1 cellular context compared by ENCODE assay signal in genomic region chr22:23774114-23774921, GRCh38.
TF ChIP-seq lines count a peak whose summit lies in the region.

No MANE protein-coding gene starts in this region.

TF ChIP-seq in HepG2, 621 proteins besides CTCF, POLR2A, EP300 and RAD21 (continued from another document and continues in another):
- TF ChIP-seq FOSL2 (CRISPR knock-in tag; IDR thresholded peaks at IDR 0.05) = peak; percentile 75
- 0 out of 2 replicates have a peak, but pooled peaks have one; percentile 65 for TF ChIP-seq ZNF230 (CRISPR knock-in tag; IDR thresholded peaks at IDR 0.05)
- 0 out of 2 replicates have a peak, but pooled peaks have one; percentile 4 for TF ChIP-seq GTF3A (CRISPR knock-in tag; conservative IDR thresholded peaks at IDR 0.05)
- no peak for TF ChIP-seq CAMTA2 (CRISPR knock-in tag; IDR thresholded peaks at IDR 0.05; ENCODE audit: borderline replicate concordance)
- no peak for TF ChIP-seq ZNF777 (CRISPR knock-in tag; IDR thresholded peaks at IDR 0.05)
- peak; percentile 96 for TF ChIP-seq TBX2 (CRISPR knock-in tag; IDR thresholded peaks at IDR 0.05; ENCODE audit: borderline replicate concordance)
- peak; percentile 60; the same call in 1 of the 2 replicates for TF ChIP-seq ZBTB26 (CRISPR knock-in tag; IDR thresholded peaks at IDR 0.05; ENCODE audit: borderline replicate concordance)
- TF ChIP-seq ZFP37 (CRISPR knock-in tag; IDR thresholded peaks at IDR 0.05; ENCODE audit: borderline replicate concordance) = peak; percentile 74; the same call in 1 of the 2 replicates
- TF ChIP-seq KAT8 (CRISPR knock-in tag; IDR thresholded peaks at IDR 0.05) = peak; percentile 72
- peak; percentile 47; the same call in 1 of the 2 replicates for TF ChIP-seq RNF219 (CRISPR knock-in tag; IDR thresholded peaks at IDR 0.05)
- no peak for TF ChIP-seq ZNF33A (CRISPR knock-in tag; IDR thresholded peaks at IDR 0.05; ENCODE audit: borderline replicate concordance)
- TF ChIP-seq MLX (CRISPR knock-in tag; IDR thresholded peaks at IDR 0.05) = peak; percentile 98
- peak; percentile 54; the same call in 1 of the 2 replicates for TF ChIP-seq NAIF1 (CRISPR knock-in tag; IDR thresholded peaks at IDR 0.05; ENCODE audit: borderline replicate concordance)
- TF ChIP-seq MXI1 (IDR thresholded peaks at IDR 0.05; ENCODE audit: borderline replicate concordance, low read depth, low read length) = peak; percentile 88; the same call in 1 of the 3 replicates
- TF ChIP-seq TCF7 (IDR thresholded peaks at IDR 0.05; ENCODE audit: low read depth) = peak; percentile 72
- TF ChIP-seq ZNF160 (CRISPR knock-in tag; IDR thresholded peaks at IDR 0.05) = 0 out of 2 replicates have a peak, but pooled peaks have one; percentile 26
- peak; percentile 50; the same call in 1 of the 2 replicates for TF ChIP-seq ETV5 (CRISPR knock-in tag; IDR thresholded peaks at IDR 0.05; ENCODE audit: borderline replicate concordance)
- peak; percentile 90 for TF ChIP-seq DPF2 (CRISPR knock-in tag; IDR thresholded peaks at IDR 0.05; ENCODE audit: borderline replicate concordance, low read depth)
- peak; percentile 53; the same call in 1 of the 2 replicates for TF ChIP-seq ZNF878 (CRISPR knock-in tag; IDR thresholded peaks at IDR 0.05)
- TF ChIP-seq ARHGAP35 (CRISPR knock-in tag; IDR thresholded peaks at IDR 0.05; ENCODE audit: borderline replicate concordance) = peak; percentile 21; the same call in 1 of the 2 replicates
- no peak for TF ChIP-seq JDP2 (CRISPR knock-in tag; IDR thresholded peaks at IDR 0.05; ENCODE audit: borderline replicate concordance)
- no peak for TF ChIP-seq ZNF780A (CRISPR knock-in tag; IDR thresholded peaks at IDR 0.05)
- TF ChIP-seq HOMEZ (CRISPR knock-in tag; IDR thresholded peaks at IDR 0.05; ENCODE audit: low read depth) = peak; percentile 59; the same call in 1 of the 2 replicates
- TF ChIP-seq HDAC1 (CRISPR knock-in tag; IDR thresholded peaks at IDR 0.05) = peak; percentile 91
- no peak for TF ChIP-seq U2AF2 (IDR thresholded peaks at IDR 0.05; ENCODE audit: low read depth, low read length)
- no peak for TF ChIP-seq KLF11 (CRISPR knock-in tag; IDR thresholded peaks at IDR 0.05)
- peak; percentile 74 for TF ChIP-seq ZNF746 (CRISPR knock-in tag; IDR thresholded peaks at IDR 0.05)
- no peak for TF ChIP-seq CENPBD1 (CRISPR knock-in tag; IDR thresholded peaks at IDR 0.05; ENCODE audit: borderline replicate concordance, low read depth)
- 0 out of 2 replicates have a peak, but pooled peaks have one; percentile 10 for TF ChIP-seq MXD1 (CRISPR knock-in tag; IDR thresholded peaks at IDR 0.05)
- peak; percentile 72 for TF ChIP-seq ARNTL (CRISPR knock-in tag; IDR thresholded peaks at IDR 0.05)
- TF ChIP-seq ARID4A (CRISPR knock-in tag; IDR thresholded peaks at IDR 0.05; ENCODE audit: borderline replicate concordance) = peak; percentile 85
- no peak; the same call in 1 of the 2 replicates for TF ChIP-seq GATA4 (IDR thresholded peaks at IDR 0.05; ENCODE audit: borderline replicate concordance, low read depth)
- no peak for TF ChIP-seq KLF15 (CRISPR knock-in tag; IDR thresholded peaks at IDR 0.05; ENCODE audit: borderline replicate concordance)
- TF ChIP-seq ZIK1 (CRISPR knock-in tag; IDR thresholded peaks at IDR 0.05; ENCODE audit: borderline replicate concordance, low read depth) = peak; percentile 72; the same call in 1 of the 2 replicates
- TF ChIP-seq RERE (CRISPR knock-in tag; IDR thresholded peaks at IDR 0.05; ENCODE audit: low read depth) = peak; percentile 78; the same call in 1 of the 2 replicates
- peak; percentile 74; the same call in 1 of the 2 replicates for TF ChIP-seq THAP8 (CRISPR knock-in tag; IDR thresholded peaks at IDR 0.05; ENCODE audit: borderline replicate concordance)
- TF ChIP-seq ELF3 (CRISPR knock-in tag; IDR thresholded peaks at IDR 0.05) = peak; percentile 58
- TF ChIP-seq RFX5 (IDR thresholded peaks at IDR 0.05; ENCODE audit: low read depth, low read length) = 0 out of 2 replicates have a peak, but pooled peaks have one; percentile 11
- peak; percentile 90 for TF ChIP-seq GATAD2A (CRISPR knock-in tag; IDR thresholded peaks at IDR 0.05)
- TF ChIP-seq TOE1 (CRISPR knock-in tag; IDR thresholded peaks at IDR 0.05) = 0 out of 2 replicates have a peak, but pooled peaks have one; percentile 61
- TF ChIP-seq SMC3 (IDR thresholded peaks at IDR 0.05; ENCODE audit: low read length) = no peak
- TF ChIP-seq PCBP1 (IDR thresholded peaks at IDR 0.05; ENCODE audit: borderline replicate concordance, low read depth, low read length) = no peak
- TF ChIP-seq ZNF782 (CRISPR knock-in tag; IDR thresholded peaks at IDR 0.05; ENCODE audit: borderline replicate concordance) = peak; percentile 33; the same call in 1 of the 2 replicates
- 0 out of 2 replicates have a peak, but pooled peaks have one; percentile 72 for TF ChIP-seq SMYD3 (CRISPR knock-in tag; IDR thresholded peaks at IDR 0.05)
- TF ChIP-seq ZKSCAN1 (IDR thresholded peaks at IDR 0.05; ENCODE audit: low read length) = no peak
- 0 out of 2 replicates have a peak, but pooled peaks have one; percentile 14 for TF ChIP-seq GATAD1 (CRISPR knock-in tag; IDR thresholded peaks at IDR 0.05)
